ENCODE assay signal across 15 cellular contexts in the genomic region with DNA sequence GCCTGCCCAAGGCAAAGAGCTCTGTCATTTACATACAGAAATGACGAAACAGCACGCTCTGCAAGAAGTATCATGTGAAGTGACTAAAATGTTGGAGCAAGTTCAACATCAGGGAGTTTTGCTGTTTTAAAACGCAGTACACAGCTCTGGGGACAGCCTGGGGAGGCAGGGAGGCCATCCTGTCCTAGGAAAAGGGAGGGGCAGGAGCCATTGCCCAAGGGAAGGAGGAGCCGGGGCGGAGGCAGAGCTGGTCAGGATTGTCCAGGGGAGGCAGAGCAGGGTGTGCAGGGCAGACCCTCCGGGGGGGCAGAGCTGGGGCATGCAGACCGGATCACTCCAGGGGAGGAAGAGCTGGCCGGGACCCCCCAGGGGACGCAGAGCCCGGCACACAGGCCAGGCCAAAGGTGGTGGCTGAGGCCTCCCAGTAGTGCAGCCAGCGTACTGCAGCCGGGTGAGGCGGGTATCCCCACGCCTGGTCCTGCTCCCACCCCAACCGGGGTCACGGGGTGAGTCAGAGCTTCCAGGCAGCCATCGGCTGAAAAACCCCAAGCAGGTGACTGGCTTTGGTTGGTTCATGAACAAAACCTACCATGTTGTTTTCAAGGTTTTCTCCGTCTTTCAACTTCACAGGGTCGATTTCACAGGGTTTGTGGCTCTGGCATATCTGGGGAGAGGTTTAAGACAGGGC. TPM values are rescaled to one million over a fixed set of nuclear protein-coding genes. Genes with fewer than 3 reads are reported as not detected.
DNase-seq lines count a peak whose midpoint lies in the region; ATAC-seq, FAIRE-seq and TF ChIP-seq lines count a peak whose summit lies in the region.
"Had no signal": no experiment of that assay in that cellular context is flagged by ENCODE, and none has a peak within 500 bp of the region (broad histone marks: within the 10 kb centered on the region; RNA-seq: fewer than 3 reads in every experiment).

No MANE protein-coding gene starts in this region.

- intact Hi-C loops in HepG2 (cut with micrococcal nuclease; ENCODE audit: unreplicated experiment): no loop called here

- H3K9me3 ChIP-seq in HepG2 (ENCODE audit: low read length): no peaks in the 10 kb centered on the region
- H3K9me3 ChIP-seq: esophagus muscularis mucosa had no signal

- no peak overlapping the region for H3K9ac ChIP-seq in HepG2 (ENCODE audit: insufficient read depth, low read depth, low read length)

- no peak for TF ChIP-seq CTCF in brain (conservative IDR thresholded peaks at IDR 0.05)
- no peak for TF ChIP-seq CTCF in HepG2 (CRISPR knock-in tag; IDR thresholded peaks at IDR 0.05)
- no peak for TF ChIP-seq CTCF in brain microvascular endothelial cell (IDR thresholded peaks at IDR 0.05; ENCODE audit: low read depth, low read length, missing control alignments)

- H3K79me2 ChIP-seq in HepG2 (ENCODE audit: insufficient read depth, low read length): no peaks in the 10 kb centered on the region

- CTCF ChIA-PET in HepG2 (lab: Yijun Ruan, JAX; ENCODE audit: low intra/inter-chr PET ratio, low total read pairs): no interaction called here

- no TSS peak for BruUV-seq in HepG2 (replicated peaks; lab: Mats Ljungman, UMichigan)

- no peaks in the 10 kb centered on the region for H4K20me1 ChIP-seq in HepG2 (ENCODE audit: insufficient read depth, low read length)

- H3K27ac ChIP-seq in HepG2 (ENCODE audit: extremely low read length, insufficient read depth, low read length): no peak overlapping the region
- no peak overlapping the region for H3K27ac ChIP-seq in brain microvascular endothelial cell
- H3K27ac ChIP-seq: esophagus muscularis mucosa had no signal

- 24% methylated on average over 10 of the region's 19 CpGs for WGBS in HepG2 (ENCODE audit: low lambda C conversion rate)

- peaks cover 6 to 41% of the 10 kb centered on the region in 2 experiments; a peak in 4 of 5 replicates for H3K27me3 ChIP-seq in HepG2 (ENCODE audit: control insufficient read depth in 1 of 2, insufficient read depth in 2 of 2, low read length in 2 of 2)
- no peaks in the 10 kb centered on the region for H3K27me3 ChIP-seq in brain microvascular endothelial cell (replicated peaks)

- H2AFZ ChIP-seq in HepG2 (ENCODE audit: low read length): no peak overlapping the region

- H3K9me3 Mint-ChIP-seq in brain: peaks cover 0 to 3% (median 0%) of the 10 kb centered on the region in 5 experiments
- no peaks in the 10 kb centered on the region for H3K9me3 Mint-ChIP-seq in stimulated activated naive CD8-positive, alpha-beta T cell treated with anti-CD3 and anti-CD28 coated beads, Interleukin-15, amount 100 ng/mL, for 72 hours

- no peaks in the 10 kb centered on the region for H3K27me3 Mint-ChIP-seq in brain
- H3K27me3 Mint-ChIP-seq in stimulated activated naive CD8-positive, alpha-beta T cell treated with anti-CD3 and anti-CD28 coated beads, Interleukin-15, amount 100 ng/mL, for 72 hours: no peaks in the 10 kb centered on the region

- H3K27ac Mint-ChIP-seq in brain: peak overlapping the region in 4 of 5 experiments; percentile 56 to 88 (median 76)
- peak overlapping the region; percentile 95 to 96 for H3K27ac Mint-ChIP-seq in stimulated activated naive CD8-positive, alpha-beta T cell treated with anti-CD3 and anti-CD28 coated beads, Interleukin-15, amount 100 ng/mL, for 72 hours

- H3K36me3 Mint-ChIP-seq in brain: peaks cover 13% of the 10 kb centered on the region

- no peak for TF ChIP-seq POLR2A in HepG2 (IDR thresholded peaks at IDR 0.05; ENCODE audit: insufficient read depth in 1 of 2, low read depth in 2 of 2, low read length in 2 of 2)

- H3K36me3 ChIP-seq in HepG2 (replicated peaks in 1 of 2; ENCODE audit: control insufficient read depth in 1 of 2, insufficient read depth in 2 of 2, low read length in 2 of 2): no peaks in the 10 kb centered on the region
- peaks cover 79% of the 10 kb centered on the region for H3K36me3 ChIP-seq in brain microvascular endothelial cell (replicated peaks)

- H3K4me3 ChIP-seq in HepG2 (replicated peaks in 1 of 3; ENCODE audit: insufficient read depth in 1 of 3, low read depth in 2 of 3, low read length in 3 of 3) (no peak overlapping the region), brain microvascular endothelial cell (ENCODE audit: low read depth, low read length) (no peak overlapping the region)
- H3K4me3 ChIP-seq: esophagus muscularis mucosa, lung, smooth muscle cell had no signal

- DNase-seq in activated CD4-positive, CD25-positive, alpha-beta regulatory T cell (lab: John Stamatoyannopoulos, UW): no peak
- DNase-seq in HepG2 (ENCODE audit: low spot score) (no peak), RPMI8226 (no peak), brain microvascular endothelial cell (no peak)
- peak; percentile 20 to 37 for DNase-seq in stimulated activated naive CD8-positive, alpha-beta T cell treated with anti-CD3 and anti-CD28 coated beads, Interleukin-15, amount 100 ng/mL, for 72 hours
- DNase-seq: anterior cingulate cortex, GOT3, NCI-H1436 had no signal

- in situ Hi-C loops in HepG2 (cut with HindIII; ENCODE audit: extremely low pct_ligation_motif_present, low pct_unique_long_range_greater_than_20kb) (no loop called here), brain microvascular endothelial cell (cut with HindIII; ENCODE audit: low pct_ligation_motif_present, low sequenced_read_pairs) (no loop called here)

- POLR2A ChIA-PET in HepG2 (lab: Yijun Ruan, JAX): no interaction called here

- FAIRE-seq in HepG2 (lab: Jason Lieb, UNC): no peak
- FAIRE-seq: A204.1 had no signal

- H3K4me1 Mint-ChIP-seq in brain: peaks cover 4% of the 10 kb centered on the region
- H3K4me1 Mint-ChIP-seq in stimulated activated naive CD8-positive, alpha-beta T cell treated with anti-CD3 and anti-CD28 coated beads, Interleukin-15, amount 100 ng/mL, for 72 hours: peaks cover 22% of the 10 kb centered on the region

- TF ChIP-seq EP300 in HepG2 (IDR thresholded peaks at IDR 0.05; ENCODE audit: low read depth in 2 of 2, low read length in 2 of 2) (no peak), HepG2 (CRISPR knock-in tag; IDR thresholded peaks at IDR 0.05; ENCODE audit: borderline replicate concordance) (no peak)

- TF ChIP-seq RAD21 in HepG2 (CRISPR knock-in tag; IDR thresholded peaks at IDR 0.05): no peak

- H3K4me3 Mint-ChIP-seq in brain: no peak overlapping the region
- peak overlapping the region in 1 of 2 donors; percentile 8 for H3K4me3 Mint-ChIP-seq in stimulated activated naive CD8-positive, alpha-beta T cell treated with anti-CD3 and anti-CD28 coated beads, Interleukin-15, amount 100 ng/mL, for 72 hours

- H3K4me2 ChIP-seq in HepG2 (ENCODE audit: low read depth, low read length): no peak overlapping the region
- H3K4me2 ChIP-seq: smooth muscle cell had no signal

- H3K4me1 ChIP-seq in HepG2 (ENCODE audit: insufficient read depth, low read length): no peaks in the 10 kb centered on the region
- H3K4me1 ChIP-seq: esophagus muscularis mucosa had no signal

- peak; percentile 13 to 38 for ATAC-seq in activated CD4-positive, CD25-positive, alpha-beta regulatory T cell treated with anti-CD3 and anti-CD28 coated beads, Interleukin-2, amount 50 U/mL, for 24 hours
- ATAC-seq in HepG2 (peak; percentile 16; the same call in 1 of the 3 replicates), GM19395 (IDR thresholded peaks at IDR 0.05; ENCODE audit: unreplicated experiment) (no peak)
- peak; percentile 58 for ATAC-seq in stimulated activated naive CD8-positive, alpha-beta T cell treated with anti-CD3 and anti-CD28 coated beads, Interleukin-15, amount 100 ng/mL, for 72 hours

TF ChIP-seq in HepG2, 621 proteins besides CTCF, POLR2A, EP300 and RAD21 (continues in another document):
- TF ChIP-seq NPAS2 (CRISPR knock-in tag; IDR thresholded peaks at IDR 0.05; ENCODE audit: borderline replicate concordance): no peak
- no peak for TF ChIP-seq NR2F6 (IDR thresholded peaks at IDR 0.05)
- no peak for TF ChIP-seq NR2F6 (CRISPR knock-in tag; IDR thresholded peaks at IDR 0.05)
- TF ChIP-seq, protein P1, sequence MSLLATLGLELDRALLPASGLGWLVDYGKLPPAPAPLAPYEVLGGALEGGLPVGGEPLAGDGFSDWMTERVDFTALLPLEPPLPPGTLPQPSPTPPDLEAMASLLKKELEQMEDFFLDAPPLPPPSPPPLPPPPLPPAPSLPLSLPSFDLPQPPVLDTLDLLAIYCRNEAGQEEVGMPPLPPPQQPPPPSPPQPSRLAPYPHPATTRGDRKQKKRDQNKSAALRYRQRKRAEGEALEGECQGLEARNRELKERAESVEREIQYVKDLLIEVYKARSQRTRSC (CRISPR knock-in tag; IDR thresholded peaks at IDR 0.05; ENCODE audit: low read depth): no peak
- TF ChIP-seq, protein P2, sequence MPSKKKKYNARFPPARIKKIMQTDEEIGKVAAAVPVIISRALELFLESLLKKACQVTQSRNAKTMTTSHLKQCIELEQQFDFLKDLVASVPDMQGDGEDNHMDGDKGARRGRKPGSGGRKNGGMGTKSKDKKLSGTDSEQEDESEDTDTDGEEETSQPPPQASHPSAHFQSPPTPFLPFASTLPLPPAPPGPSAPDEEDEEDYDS (CRISPR knock-in tag; IDR thresholded peaks at IDR 0.05): no peak
- TF ChIP-seq YEATS2 (CRISPR knock-in tag; IDR thresholded peaks at IDR 0.05; ENCODE audit: borderline replicate concordance): no peak
- no peak for TF ChIP-seq KLF13 (CRISPR knock-in tag; IDR thresholded peaks at IDR 0.05)

RNA-seq across cellular contexts. Expression of a gene that starts 41.9 kb away (rescaled TPM):
- polyA plus RNA-seq in brain (ENCODE audit: insufficient read depth, low read depth, low replicate concordance): 0.24 TPM
- not detected in 2 replicates for total RNA-seq in HepG2 (2016; rRNA removed; fragmentation: Illumina TruSeq; extraction: Trizol)
- total RNA-seq in HepG2 (2016; cell fraction: cytosol; rRNA removed; fragmentation: Illumina TruSeq; extraction: Trizol; ENCODE audit: low read depth): not detected in 2 replicates
- not detected in 2 replicates for total RNA-seq in HepG2 (2016; cell fraction: insoluble cytoplasmic fraction; rRNA removed; fragmentation: Illumina TruSeq; extraction: Trizol)
- total RNA-seq in HepG2 (2016; cell fraction: membrane; rRNA removed; fragmentation: Illumina TruSeq; extraction: Trizol): not detected in 2 replicates
- total RNA-seq in HepG2 (2016; cell fraction: nucleus; rRNA removed; fragmentation: Illumina TruSeq; extraction: Trizol): not detected in 2 replicates
- 0.01 TPM in 1 of 2 replicates, not detected in the other for polyA plus RNA-seq in HepG2 (2011; rRNA removed)
- polyA plus RNA-seq in HepG2 (2011; cell fraction: cytosol; rRNA removed): not detected in 2 replicates
- 0.03 TPM in 1 of 2 replicates, not detected in the other for polyA plus RNA-seq in HepG2 (2011; cell fraction: nucleus; rRNA removed)
- not detected in 2 replicates for polyA plus RNA-seq in HepG2 (2012)
- not detected in 2 replicates for polyA plus RNA-seq in HepG2 (2016; cell fraction: cytosol; fragmentation: Illumina TruSeq; extraction: Trizol; ENCODE audit: low read depth)
- polyA plus RNA-seq in HepG2 (2016; cell fraction: insoluble cytoplasmic fraction; fragmentation: Illumina TruSeq; extraction: Trizol; ENCODE audit: low read depth): not detected in 2 replicates
- not detected in 2 replicates for polyA plus RNA-seq in HepG2 (2016; cell fraction: membrane; fragmentation: Illumina TruSeq; extraction: Trizol; ENCODE audit: low read depth)
- not detected in 2 replicates for polyA plus RNA-seq in HepG2 (2016; cell fraction: nucleus; fragmentation: Illumina TruSeq; extraction: Trizol; ENCODE audit: insufficient read depth, low read depth)
- polyA minus RNA-seq in HepG2 (2011; rRNA and poly(A)+ RNA removed; ENCODE audit: low replicate concordance): 1.9 TPM in 1 of 2 replicates, not detected in the other
- polyA minus RNA-seq in HepG2 (2011; cell fraction: cytosol; rRNA and poly(A)+ RNA removed): not detected in 2 replicates
- 0.13 TPM in 1 of 2 replicates, not detected in the other for polyA minus RNA-seq in HepG2 (2011; cell fraction: nucleus; rRNA and poly(A)+ RNA removed)

Comparison
In these comparisons a context has a peak if more than half of its experiments do, and no peak if none do; other contexts are left out.
1. DNase-seq: peak in stimulated activated naive CD8-positive, alpha-beta T cell treated with anti-CD3 and anti-CD28 coated beads, Interleukin-15, amount 100 ng/mL, for 72 hours (2 of 2); none in activated CD4-positive, CD25-positive, alpha-beta regulatory T cell (0 of 4), HepG2 (single experiment), RPMI8226 (single experiment) and brain microvascular endothelial cell (single experiment).